Comparison of ENCODE assay signal across 1 cellular context in the genomic region with DNA sequence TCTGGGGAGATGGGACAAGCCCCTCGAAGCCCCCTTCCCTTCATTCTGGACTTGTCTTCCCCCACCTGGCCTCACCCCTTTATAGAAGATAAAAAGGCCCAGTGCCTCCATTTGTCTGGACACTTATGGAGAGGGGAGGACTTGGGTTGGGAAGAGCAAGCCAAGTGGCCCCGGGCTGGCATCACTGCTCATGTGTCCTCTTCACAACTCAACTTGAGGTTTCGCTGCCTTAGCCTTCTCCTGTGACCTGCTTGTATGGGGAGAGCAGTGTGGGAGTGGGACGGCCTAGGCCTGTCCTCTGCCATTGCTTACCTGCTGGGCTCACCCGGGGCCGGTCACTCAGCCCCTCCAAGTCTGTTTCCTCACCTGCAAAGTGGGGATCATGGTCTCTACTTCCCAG.
TF ChIP-seq lines count a peak whose summit lies in the region.

No MANE protein-coding gene starts in this region.

TF ChIP-seq in IMR-90, 13 proteins besides CTCF, POLR2A, EP300 and RAD21 (continued from another document):
- TF ChIP-seq SMC3 (IDR thresholded peaks at IDR 0.05; ENCODE audit: low read depth, low read length) (no peak), BHLHE40 (IDR thresholded peaks at IDR 0.05; ENCODE audit: low read depth, low read length) (no peak), RFX5 (IDR thresholded peaks at IDR 0.05; ENCODE audit: low read depth, low read length) (no peak), CHD1 (IDR thresholded peaks at IDR 0.05; ENCODE audit: low read depth, low read length) (no peak), MAFK (IDR thresholded peaks at IDR 0.05; ENCODE audit: low read depth, low read length) (no peak), MXI1 (IDR thresholded peaks at IDR 0.05; ENCODE audit: borderline replicate concordance, low read depth, low read length) (no peak), RCOR1 (IDR thresholded peaks at IDR 0.05; ENCODE audit: insufficient replicate concordance, low read length) (no peak), MAZ (IDR thresholded peaks at IDR 0.05; ENCODE audit: borderline replicate concordance, low read depth, low read length) (no peak)
